8 cellular contexts compared by ENCODE assay signal in genomic region chr17:82204831-82205719, GRCh38. TPM values are rescaled to one million over a fixed set of nuclear protein-coding genes. Genes with fewer than 3 reads are reported as not detected.
DNase-seq lines count a peak whose midpoint lies in the region; ATAC-seq and TF ChIP-seq lines count a peak whose summit lies in the region.

No MANE protein-coding gene starts in this region.

- H3K9me3 ChIP-seq in prostate gland, result no peaks in the 10 kb centered on the region

- ATAC-seq in GM19035 (IDR thresholded peaks at IDR 0.05; ENCODE audit: unreplicated experiment), result no peak
- ATAC-seq in GM21723 (IDR thresholded peaks at IDR 0.05; ENCODE audit: unreplicated experiment), result no peak

- TF ChIP-seq CTCF in dorsolateral prefrontal cortex (IDR thresholded peaks at IDR 0.05 in 54 of 56, conservative IDR thresholded peaks at IDR 0.05 in 2 of 56; ENCODE audit: low read depth in 1 of 56, partially characterized antibody in 56 of 56) (no peak), prostate gland (IDR thresholded peaks at IDR 0.05) (no peak)

- intact Hi-C loops in dorsolateral prefrontal cortex (cut with DNase I), result no loop called here
- intact Hi-C loops in prostate gland (cut with DNase I), result loop anchor here (5.0 to 10.0 kb wide), 2 partner anchors 117 to 210 kb away; partner anchors contain the start of genes HEXD and OGFOD3

- H3K27me3 ChIP-seq in dorsolateral prefrontal cortex (no peaks in the 10 kb centered on the region), prostate gland (replicated peaks; ENCODE audit: insufficient read depth) (no peaks in the 10 kb centered on the region)

- DNase-seq in stimulated activated CD4-positive, alpha-beta T cell treated with anti-CD3 and anti-CD28 coated beads, Interleukin-2, amount 100 ng/mL, for 24 hours, result peak; percentile 39 to 60
- no peak for DNase-seq in stimulated activated CD4-positive, alpha-beta T cell treated with anti-CD3 and anti-CD28 coated beads, Interleukin-2, amount 100 ng/mL, for 48 hours
- DNase-seq in RPMI7951 (ENCODE audit: low read depth) (peak; percentile 83), dorsolateral prefrontal cortex (no peak), prostate gland (ENCODE audit: low spot score) (no peak), germinal center (ENCODE audit: low spot score) (no peak)

- no peaks in the 10 kb centered on the region for H3K36me3 ChIP-seq in prostate gland

- H3K4me3 ChIP-seq in dorsolateral prefrontal cortex (peak overlapping the region in 15 of 59 donors; percentile 20 to 55 (median 34)), prostate gland (no peak overlapping the region)

- TF ChIP-seq POLR2A in prostate gland (IDR thresholded peaks at IDR 0.05), result no peak

- WGBS in prostate gland, result 54% methylated on average over 25 of the region's 25 CpGs

- H3K27ac ChIP-seq in dorsolateral prefrontal cortex (peak overlapping the region in 45 of 59 donors; percentile 23 to 89 (median 71)), prostate gland (peak overlapping the region; percentile 79 to 82)

- H3K4me1 ChIP-seq in prostate gland (replicated peaks), result no peaks in the 10 kb centered on the region

RNA-seq across cellular contexts. Expression of gene CCDC57, which starts 7.6 kb away (rescaled TPM):
- 3.7 and 5.0 TPM in 2 replicates for total RNA-seq in RPMI7951 (2014; rRNA removed; shearing (Covaris generic))
- 100 to 1,000 TPM in 17 of 120 experiments, 10 to 100 TPM in 103; 38.5 to 134 (median 72.6) TPM for total RNA-seq in dorsolateral prefrontal cortex
- total RNA-seq in prostate gland, result 10 to 100 TPM; 57.6 to 62.8 TPM

RNA-seq across cellular contexts. Expression of gene SLC16A3, which starts 23.8 kb away (rescaled TPM):
- 104 and 207 TPM in 2 replicates for total RNA-seq in RPMI7951 (2014; rRNA removed; shearing (Covaris generic))
- total RNA-seq in dorsolateral prefrontal cortex, result 10 to 100 TPM in 76 of 120 experiments, 1 to 10 TPM in 44; 4.8 to 45.0 (median 12.2) TPM
- total RNA-seq in prostate gland, result 10 to 100 TPM in 1 of 2 donors, 1 to 10 TPM in 1; 5.0 to 69.2 TPM

Comparison
In these comparisons a context has a peak if more than half of its experiments do, and no peak if none do; other contexts are left out.
1. DNase-seq: peak in stimulated activated CD4-positive, alpha-beta T cell treated with anti-CD3 and anti-CD28 coated beads, Interleukin-2, amount 100 ng/mL, for 24 hours (2 of 2) and RPMI7951 (single experiment); none in stimulated activated CD4-positive, alpha-beta T cell treated with anti-CD3 and anti-CD28 coated beads, Interleukin-2, amount 100 ng/mL, for 48 hours (0 of 2), dorsolateral prefrontal cortex (0 of 10), prostate gland (single experiment) and germinal center (single experiment).